ENCODE assay signal across 9 cellular contexts in genomic region chrX:3962511-3963350, GRCh38.
DNase-seq lines count a peak whose midpoint lies in the region; ATAC-seq, FAIRE-seq and TF ChIP-seq lines count a peak whose summit lies in the region.
"Had no signal": no experiment of that assay in that cellular context is flagged by ENCODE, and none has a peak within 500 bp of the region (broad histone marks: within the 10 kb centered on the region; RNA-seq: fewer than 3 reads in every experiment).

No MANE protein-coding gene starts in this region.

- H3K27me3 Mint-ChIP-seq in CD8-positive, alpha-beta T cell (ENCODE audit: low read depth), result peaks cover 10% of the 10 kb centered on the region
- H3K27me3 Mint-ChIP-seq in activated T-helper 2 cell treated with anti-CD3 and anti-CD28 coated beads, Interferon-gamma antibody, Interleukin-2, Interleukin-4, amounts not matched to agents 10 μg/mL and 5 μg/mL and 100 μg/mL, durations not matched to agents 14 hours and 24 hours and 36 hours (ENCODE audit: low read depth), result peaks cover 5% of the 10 kb centered on the region

- H3K27me3 ChIP-seq in CD8-positive, alpha-beta T cell (ENCODE audit: insufficient read depth, low read length), result no peaks in the 10 kb centered on the region
- H3K27me3 ChIP-seq in endothelial cell of umbilical vein (ENCODE audit: control insufficient read depth in 2 of 2, insufficient read depth in 2 of 2, low read length in 2 of 2), result no peaks in the 10 kb centered on the region
- peaks cover 0 to 3% (median 0%) of the 10 kb centered on the region in 4 donors for H3K27me3 ChIP-seq in pancreas

- no TSS peak for BruUV-seq in endothelial cell of umbilical vein (replicated peaks; lab: Mats Ljungman, UMichigan)

- no peak for TF ChIP-seq POLR2A in endothelial cell of umbilical vein (IDR thresholded peaks at IDR 0.05; ENCODE audit: low read depth, low read length)

- no peaks in the 10 kb centered on the region for H4K20me1 ChIP-seq in endothelial cell of umbilical vein (replicated peaks; ENCODE audit: control insufficient read depth, extremely low read depth, insufficient read depth, low read length)

- H2AFZ ChIP-seq in endothelial cell of umbilical vein (ENCODE audit: low read depth, low read length), result no peak overlapping the region

- peaks cover 6% of the 10 kb centered on the region for H3K4me1 Mint-ChIP-seq in CD8-positive, alpha-beta T cell (ENCODE audit: low read depth)
- peaks cover 3% of the 10 kb centered on the region for H3K4me1 Mint-ChIP-seq in activated T-helper 2 cell treated with anti-CD3 and anti-CD28 coated beads, Interferon-gamma antibody, Interleukin-2, Interleukin-4, amounts not matched to agents 10 μg/mL and 5 μg/mL and 100 μg/mL, durations not matched to agents 14 hours and 24 hours and 36 hours (ENCODE audit: low read depth)

- no peak overlapping the region for H3K4me2 ChIP-seq in endothelial cell of umbilical vein (ENCODE audit: insufficient read depth, low read length)

- no peaks in the 10 kb centered on the region for H3K36me3 ChIP-seq in CD8-positive, alpha-beta T cell (ENCODE audit: insufficient read depth, low read length)
- H3K36me3 ChIP-seq in endothelial cell of umbilical vein (ENCODE audit: control insufficient read depth in 2 of 2, extremely low read depth in 1 of 2, insufficient read depth in 2 of 2, low read length in 2 of 2), result no peaks in the 10 kb centered on the region
- H3K36me3 ChIP-seq in pancreas, result no peaks in the 10 kb centered on the region

- H3K9me3 ChIP-seq in CD8-positive, alpha-beta T cell (ENCODE audit: low read length), result no peaks in the 10 kb centered on the region
- no peaks in the 10 kb centered on the region for H3K9me3 ChIP-seq in endothelial cell of umbilical vein (replicated peaks; ENCODE audit: control insufficient read depth, insufficient read depth, low read length)
- no peaks in the 10 kb centered on the region for H3K9me3 ChIP-seq in pancreas

- POLR2A ChIA-PET in CD8-positive, alpha-beta T cell (lab: Charles Lee), result no interaction called here
- POLR2A ChIA-PET in endothelial cell of umbilical vein (lab: Charles Lee), result no interaction called here

- no peaks in the 10 kb centered on the region for H3K9me1 ChIP-seq in endothelial cell of umbilical vein (replicated peaks; ENCODE audit: control insufficient read depth, extremely low read depth, insufficient read depth, low read length)

- no peaks in the 10 kb centered on the region for H3K36me3 Mint-ChIP-seq in CD8-positive, alpha-beta T cell
- H3K36me3 Mint-ChIP-seq in activated T-helper 2 cell treated with anti-CD3 and anti-CD28 coated beads, Interferon-gamma antibody, Interleukin-2, Interleukin-4, amounts not matched to agents 10 μg/mL and 5 μg/mL and 100 μg/mL, durations not matched to agents 14 hours and 24 hours and 36 hours (ENCODE audit: low read depth), result no peaks in the 10 kb centered on the region
- H3K36me3 Mint-ChIP-seq: naive thymus-derived CD4-positive, alpha-beta T cell had no signal

- WGBS in pancreas, 2 donors, result 0 to 2% methylated on average over 15 of the region's 15 CpGs

- no peak overlapping the region for H3K4me3 Mint-ChIP-seq in CD8-positive, alpha-beta T cell
- H3K4me3 Mint-ChIP-seq in activated T-helper 2 cell treated with anti-CD3 and anti-CD28 coated beads, Interferon-gamma antibody, Interleukin-2, Interleukin-4, amounts not matched to agents 10 μg/mL and 5 μg/mL and 100 μg/mL, durations not matched to agents 14 hours and 24 hours and 36 hours (ENCODE audit: low read depth), result no peak overlapping the region

- TF ChIP-seq CTCF in CD8-positive, alpha-beta T cell (IDR thresholded peaks at IDR 0.05), result peak; percentile 31
- TF ChIP-seq CTCF in endothelial cell of umbilical vein (IDR thresholded peaks at IDR 0.05; ENCODE audit: extremely low read depth in 1 of 2, insufficient read depth in 1 of 2, low read depth in 1 of 2, low read length in 2 of 2) (no peak), pancreas (IDR thresholded peaks at IDR 0.05) (peak in 3 of 4 donors; percentile 18 to 45 (median 34))

- no peak overlapping the region for H3K27ac Mint-ChIP-seq in CD8-positive, alpha-beta T cell
- no peak overlapping the region for H3K27ac Mint-ChIP-seq in activated T-helper 2 cell treated with anti-CD3 and anti-CD28 coated beads, Interferon-gamma antibody, Interleukin-2, Interleukin-4, amounts not matched to agents 10 μg/mL and 5 μg/mL and 100 μg/mL, durations not matched to agents 14 hours and 24 hours and 36 hours
- H3K27ac Mint-ChIP-seq: naive thymus-derived CD4-positive, alpha-beta T cell had no signal

- dilution Hi-C loops in endothelial cell of umbilical vein (cut with MboI; ENCODE audit: extremely low pct_ligation_motif_present, low sequenced_read_pairs), result no loop called here

- CTCF ChIA-PET in CD8-positive, alpha-beta T cell (lab: Charles Lee), result interaction anchor here (0.7 kb wide), 1 partner anchor 316 kb away, joined by 3 read pairs; no protein-coding TSS in a partner anchor
- CTCF ChIA-PET in endothelial cell of umbilical vein (lab: Charles Lee), result interaction anchor here (0.9 kb wide), 2 partner anchors 10 to 14 kb away, joined by 3 read pairs; no protein-coding TSS in a partner anchor

- intact Hi-C loops in CD8-positive, alpha-beta T cell (cut with DNase I, micrococcal nuclease), result no loop called here
- intact Hi-C loops in endothelial cell of umbilical vein (cut with micrococcal nuclease), result no loop called here
- intact Hi-C loops in pancreas (cut with DNase I), result no loop called here
- intact Hi-C loops in activated T-helper 2 cell treated with anti-CD3 and anti-CD28 coated beads, Interferon-gamma antibody, Interleukin-2, Interleukin-4, amounts not matched to agents 10 μg/mL and 5 μg/mL and 100 μg/mL, durations not matched to agents 14 hours and 24 hours and 36 hours (cut with micrococcal nuclease), result no loop called here

- no peaks in the 10 kb centered on the region for H3K79me2 ChIP-seq in endothelial cell of umbilical vein (ENCODE audit: control insufficient read depth, insufficient read depth, low read length)

- no peak for DNase-seq in CD8-positive, alpha-beta T cell
- DNase-seq in NCI-H510A (lab: John Stamatoyannopoulos, UW), result peak; percentile 16
- DNase-seq in endothelial cell of umbilical vein (ENCODE audit: low read depth, low spot score), result peak; percentile 3
- DNase-seq in pancreas, result peak in 3 of 6 donors; percentile 7 to 41 (median 15)
- no peak for DNase-seq in stimulated activated CD4-positive, alpha-beta T cell treated with anti-CD3 and anti-CD28 coated beads, Interleukin-4, amount 100 ng/mL, for 4 hours
- no peak for DNase-seq in activated T-helper 2 cell treated with anti-CD3 and anti-CD28 coated beads, Interferon-gamma antibody, Interleukin-2, Interleukin-4, amounts not matched to agents 10 μg/mL and 5 μg/mL and 100 μg/mL, durations not matched to agents 14 hours and 24 hours and 36 hours (ENCODE audit: low spot score)

- H3K9ac ChIP-seq in endothelial cell of umbilical vein (replicated peaks; ENCODE audit: extremely low read depth, insufficient read depth, low read length), result no peak overlapping the region

- H3K4me1 ChIP-seq in CD8-positive, alpha-beta T cell (ENCODE audit: insufficient read depth, low read length), result no peaks in the 10 kb centered on the region
- H3K4me1 ChIP-seq in endothelial cell of umbilical vein (ENCODE audit: control insufficient read depth, extremely low read depth, insufficient read depth, low read length) (no peaks in the 10 kb centered on the region), pancreas (no peaks in the 10 kb centered on the region)

- H3K27ac ChIP-seq in CD8-positive, alpha-beta T cell (ENCODE audit: low read depth, low read length), result no peak overlapping the region
- no peak overlapping the region for H3K27ac ChIP-seq in endothelial cell of umbilical vein (ENCODE audit: insufficient read depth, low read depth, low read length)
- no peak overlapping the region for H3K27ac ChIP-seq in pancreas

- no peak overlapping the region for H3K4me3 ChIP-seq in CD8-positive, alpha-beta T cell (ENCODE audit: low read depth, low read length)
- H3K4me3 ChIP-seq in endothelial cell of umbilical vein (replicated peaks in 1 of 3; ENCODE audit: insufficient read depth in 1 of 3, low read depth in 1 of 3, low read length in 3 of 3), result no peak overlapping the region
- no peak overlapping the region for H3K4me3 ChIP-seq in pancreas

- no peaks in the 10 kb centered on the region for H3K9me3 Mint-ChIP-seq in CD8-positive, alpha-beta T cell
- no peaks in the 10 kb centered on the region for H3K9me3 Mint-ChIP-seq in activated T-helper 2 cell treated with anti-CD3 and anti-CD28 coated beads, Interferon-gamma antibody, Interleukin-2, Interleukin-4, amounts not matched to agents 10 μg/mL and 5 μg/mL and 100 μg/mL, durations not matched to agents 14 hours and 24 hours and 36 hours

- FAIRE-seq in endothelial cell of umbilical vein (lab: Jason Lieb, UNC) (no peak), pancreas (lab: Jason Lieb, UNC) (peak; percentile 81)

- ATAC-seq in CD8-positive, alpha-beta T cell, result no peak
- ATAC-seq in GM18907 (IDR thresholded peaks at IDR 0.05; ENCODE audit: unreplicated experiment) (peak; percentile 53), pancreas (peak; percentile 72 to 87 (median 80)), HG02763 (IDR thresholded peaks at IDR 0.05; ENCODE audit: unreplicated experiment) (no peak)
- ATAC-seq: naive thymus-derived CD4-positive, alpha-beta T cell had no signal

TF ChIP-seq in endothelial cell of umbilical vein, 7 proteins besides CTCF, POLR2A, EP300 and RAD21:
- TF ChIP-seq JUN (IDR thresholded peaks at IDR 0.05; ENCODE audit: borderline replicate concordance, insufficient read depth, insufficient read length, low read depth) (no peak), FOS (IDR thresholded peaks at IDR 0.05; ENCODE audit: borderline replicate concordance, insufficient read depth, low read length) (no peak), EZH2 (IDR thresholded peaks at IDR 0.05; ENCODE audit: borderline replicate concordance, low read depth, low read length, severe bottlenecking) (no peak), MYC (IDR thresholded peaks at IDR 0.05; ENCODE audit: low read depth, low read length) (no peak), GATA2 (IDR thresholded peaks at IDR 0.05; ENCODE audit: insufficient read depth, insufficient read length, low read depth, low read length) (no peak), POLR2AphosphoS5 (IDR thresholded peaks at IDR 0.05; ENCODE audit: insufficient read depth, low read depth, low read length) (no peak)
- TF ChIP-seq, protein P1, sequence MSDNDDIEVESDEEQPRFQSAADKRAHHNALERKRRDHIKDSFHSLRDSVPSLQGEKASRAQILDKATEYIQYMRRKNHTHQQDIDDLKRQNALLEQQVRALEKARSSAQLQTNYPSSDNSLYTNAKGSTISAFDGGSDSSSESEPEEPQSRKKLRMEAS (IDR thresholded peaks at IDR 0.05; ENCODE audit: insufficient read depth, insufficient read length), result no peak

Comparison
In these comparisons a context has a peak if more than half of its experiments do, and no peak if none do; other contexts are left out.
1. ATAC-seq: peak in GM18907 (single experiment) and pancreas (4 of 4); none in CD8-positive, alpha-beta T cell (single experiment) and HG02763 (single experiment).
2. DNase-seq: peak in NCI-H510A (single experiment) and endothelial cell of umbilical vein (single experiment); none in CD8-positive, alpha-beta T cell (0 of 7), stimulated activated CD4-positive, alpha-beta T cell treated with anti-CD3 and anti-CD28 coated beads, Interleukin-4, amount 100 ng/mL, for 4 hours (0 of 2) and activated T-helper 2 cell treated with anti-CD3 and anti-CD28 coated beads, Interferon-gamma antibody, Interleukin-2, Interleukin-4, amounts not matched to agents 10 μg/mL and 5 μg/mL and 100 μg/mL, durations not matched to agents 14 hours and 24 hours and 36 hours (single experiment).
3. CTCF ChIP-seq: peak in CD8-positive, alpha-beta T cell (single experiment) and pancreas (3 of 4); none in endothelial cell of umbilical vein (0 of 2).